Comparison of ENCODE assay signal across 15 cellular contexts in the genomic region with DNA sequence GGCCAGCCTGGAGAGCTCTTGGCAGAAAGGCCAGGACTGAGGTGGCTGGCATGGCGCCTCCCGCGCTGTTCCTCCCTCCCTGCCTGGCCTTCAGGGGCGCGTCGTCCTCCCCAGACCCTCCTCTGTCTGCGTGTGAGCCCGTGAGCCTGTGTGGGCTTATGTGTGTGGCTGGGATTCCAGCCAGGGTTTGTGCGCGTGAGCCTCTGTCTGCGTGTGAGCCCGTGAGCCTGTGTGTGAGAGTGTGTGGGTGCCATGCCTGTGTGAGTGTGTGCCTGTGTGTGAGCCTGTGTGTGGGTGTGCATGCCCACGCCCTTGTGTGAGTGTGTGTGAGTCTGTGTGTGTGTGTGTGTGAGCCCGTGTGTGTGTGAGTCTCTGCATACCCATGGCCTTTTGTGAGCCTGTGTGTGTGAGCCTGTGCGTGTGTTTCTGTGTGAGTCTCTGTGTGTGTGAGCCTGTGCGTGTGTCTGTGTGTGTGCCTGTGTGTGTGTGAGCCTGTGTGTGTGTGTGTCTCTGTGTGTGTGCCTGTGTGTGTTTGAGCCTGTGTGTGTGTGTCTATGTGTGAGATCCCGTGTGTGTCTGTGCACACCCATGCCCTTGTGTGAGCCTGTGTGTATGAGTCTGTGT. TPM values are rescaled to one million over a fixed set of nuclear protein-coding genes. Genes with fewer than 3 reads are reported as not detected.
DNase-seq lines count a peak whose midpoint lies in the region; ATAC-seq, FAIRE-seq and TF ChIP-seq lines count a peak whose summit lies in the region.
"Had no signal": no experiment of that assay in that cellular context is flagged by ENCODE, and none has a peak within 500 bp of the region (broad histone marks: within the 10 kb centered on the region; RNA-seq: fewer than 3 reads in every experiment).

No MANE protein-coding gene starts in this region.

- H3K4me3 ChIP-seq in HepG2 (replicated peaks in 1 of 3; ENCODE audit: insufficient read depth in 1 of 3, low read depth in 2 of 3, low read length in 3 of 3): no peak overlapping the region
- H3K4me3 ChIP-seq in testis: no peak overlapping the region
- H3K4me3 ChIP-seq in BE2C (ENCODE audit: low read depth, low read length): no peak overlapping the region

- H3K4me3 Mint-ChIP-seq in activated naive CD8-positive, alpha-beta T cell treated with anti-CD3 and anti-CD28 coated beads, Interleukin-2, amount 50 U/mL, for 24 hours: no peak overlapping the region
- H3K4me3 Mint-ChIP-seq: T-helper 2 cell treated with Interferon-gamma antibody and Interleukin-4, amounts not matched to agents 5 μg/mL and 100 μg/mL, for 36 hours had no signal

- DNase-seq in KBM-7 (peak; percentile 21), dermis blood vessel endothelial cell (peak; percentile 48), HepG2 (ENCODE audit: low spot score) (no peak), testis (peak; percentile 52), BE2C (no peak)
- DNase-seq in activated naive CD8-positive, alpha-beta T cell treated with anti-CD3 and anti-CD28 coated beads, Interleukin-2, amount 50 U/mL, for 24 hours: no peak
- DNase-seq: activated CD8-positive, alpha-beta memory T cell treated with anti-CD3 and anti-CD28 coated beads, Interleukin-2, amount 50 U/mL, for 4 hours; kidney; NCI-H1105 treated with DMSO at 0.1 percent for 48 hours; NK-92 treated with Interleukin-12 subunit alpha and Interleukin-12 subunit beta, amount 100 ng/mL, for 24 hours; occipital lobe had no signal

- peaks cover 4 to 7% of the 10 kb centered on the region in 2 experiments; a peak in 2 of 5 replicates for H3K36me3 ChIP-seq in HepG2 (replicated peaks in 1 of 2; ENCODE audit: control insufficient read depth in 1 of 2, insufficient read depth in 2 of 2, low read length in 2 of 2)
- H3K36me3 ChIP-seq in testis (ENCODE audit: low read depth, missing control alignments): no peaks in the 10 kb centered on the region
- H3K36me3 ChIP-seq in BE2C: no peaks in the 10 kb centered on the region

- 79% methylated on average over 8 of the region's 17 CpGs for WGBS in HepG2 (ENCODE audit: low lambda C conversion rate)
- WGBS in testis, 2 donors: 45 to 62% methylated on average over 14 to 17 of the region's 17 CpGs

- peaks cover 92% of the 10 kb centered on the region for H4K20me1 ChIP-seq in HepG2 (ENCODE audit: insufficient read depth, low read length)

- H3K4me1 Mint-ChIP-seq in activated naive CD8-positive, alpha-beta T cell treated with anti-CD3 and anti-CD28 coated beads, Interleukin-2, amount 50 U/mL, for 24 hours: peaks cover 10% of the 10 kb centered on the region

- H3K27me3 Mint-ChIP-seq in activated naive CD8-positive, alpha-beta T cell treated with anti-CD3 and anti-CD28 coated beads, Interleukin-2, amount 50 U/mL, for 24 hours: no peaks in the 10 kb centered on the region

- H3K9me3 Mint-ChIP-seq in activated naive CD8-positive, alpha-beta T cell treated with anti-CD3 and anti-CD28 coated beads, Interleukin-2, amount 50 U/mL, for 24 hours: no peaks in the 10 kb centered on the region
- H3K9me3 Mint-ChIP-seq: T-helper 2 cell treated with Interferon-gamma antibody and Interleukin-4, amounts not matched to agents 5 μg/mL and 100 μg/mL, for 36 hours had no signal

- H3K4me1 ChIP-seq in HepG2 (ENCODE audit: insufficient read depth, low read length) (peaks cover 57% of the 10 kb centered on the region), testis (peaks cover 86% of the 10 kb centered on the region), BE2C (peaks cover 14% of the 10 kb centered on the region)

- H3K9me3 ChIP-seq in HepG2 (ENCODE audit: low read length): no peaks in the 10 kb centered on the region
- H3K9me3 ChIP-seq in testis: no peaks in the 10 kb centered on the region
- H3K9me3 ChIP-seq in BE2C: no peaks in the 10 kb centered on the region

- no peak overlapping the region for H2AFZ ChIP-seq in HepG2 (ENCODE audit: low read length)

- H3K4me2 ChIP-seq in HepG2 (ENCODE audit: low read depth, low read length): no peak overlapping the region

- no peaks in the 10 kb centered on the region for H3K27me3 ChIP-seq in HepG2 (ENCODE audit: control insufficient read depth in 1 of 2, insufficient read depth in 2 of 2, low read length in 2 of 2)
- H3K27me3 ChIP-seq in testis: no peaks in the 10 kb centered on the region
- H3K27me3 ChIP-seq in BE2C: no peaks in the 10 kb centered on the region

- TF ChIP-seq POLR2A in HepG2 (IDR thresholded peaks at IDR 0.05; ENCODE audit: insufficient read depth in 1 of 2, low read depth in 2 of 2, low read length in 2 of 2) (no peak), testis (IDR thresholded peaks at IDR 0.05) (no peak)

- no peaks in the 10 kb centered on the region for H3K36me3 Mint-ChIP-seq in activated naive CD8-positive, alpha-beta T cell treated with anti-CD3 and anti-CD28 coated beads, Interleukin-2, amount 50 U/mL, for 24 hours (ENCODE audit: low read depth)

- H3K79me2 ChIP-seq in HepG2 (ENCODE audit: insufficient read depth, low read length): peaks cover 98% of the 10 kb centered on the region

- TF ChIP-seq CTCF in HepG2 (CRISPR knock-in tag; IDR thresholded peaks at IDR 0.05) (no peak), testis (IDR thresholded peaks at IDR 0.05) (no peak), BE2C (IDR thresholded peaks at IDR 0.05; ENCODE audit: low read depth, low read length) (no peak)

- no peak for ATAC-seq in HepG2
- no peak for ATAC-seq in activated naive CD8-positive, alpha-beta T cell treated with anti-CD3 and anti-CD28 coated beads, Interleukin-2, amount 50 U/mL, for 24 hours
- no peak for ATAC-seq in HG03378 (IDR thresholded peaks at IDR 0.05; ENCODE audit: unreplicated experiment)
- ATAC-seq in SK-N-SH treated with all-trans-retinoic acid at 6 μM for 48 hours: no peak; the same call in 2 of the 3 replicates
- ATAC-seq: esophagus mucosa had no signal

- in situ Hi-C loops in KBM-7 (cut with MboI; ENCODE audit: low pct_unique_long_range_greater_than_20kb, low sequenced_read_pairs): no loop called here
- in situ Hi-C loops in HepG2 (cut with HindIII; ENCODE audit: extremely low pct_ligation_motif_present, low pct_unique_long_range_greater_than_20kb): loop anchor here (10.0 kb wide), 1 partner anchor 274 kb away; a partner anchor contains a TSS

- no peak for FAIRE-seq in HepG2 (lab: Jason Lieb, UNC)
- FAIRE-seq: kidney had no signal

- POLR2A ChIA-PET in HepG2 (lab: Yijun Ruan, JAX): no interaction called here

- TF ChIP-seq EP300 in HepG2 (IDR thresholded peaks at IDR 0.05; ENCODE audit: low read depth in 2 of 2, low read length in 2 of 2): no peak
- no peak for TF ChIP-seq EP300 in HepG2 (CRISPR knock-in tag; IDR thresholded peaks at IDR 0.05; ENCODE audit: borderline replicate concordance)

- no TSS peak for BruUV-seq in HepG2 (replicated peaks; lab: Mats Ljungman, UMichigan)

- CTCF ChIA-PET in HepG2 (lab: Yijun Ruan, JAX; ENCODE audit: low intra/inter-chr PET ratio, low total read pairs): no interaction called here

- H3K27ac Mint-ChIP-seq in activated naive CD8-positive, alpha-beta T cell treated with anti-CD3 and anti-CD28 coated beads, Interleukin-2, amount 50 U/mL, for 24 hours: no peak overlapping the region
- H3K27ac Mint-ChIP-seq: T-helper 2 cell treated with Interferon-gamma antibody and Interleukin-4, amounts not matched to agents 5 μg/mL and 100 μg/mL, for 36 hours had no signal

- 0 out of 2 replicates have a peak overlapping the region, but pooled peaks have one; percentile 19 for H3K9ac ChIP-seq in HepG2 (ENCODE audit: insufficient read depth, low read depth, low read length)

- no peak for TF ChIP-seq RAD21 in HepG2 (CRISPR knock-in tag; IDR thresholded peaks at IDR 0.05)

- intact Hi-C loops in HepG2 (cut with micrococcal nuclease; ENCODE audit: unreplicated experiment) (no loop called here), testis (cut with DNase I; ENCODE audit: low total_unique reads) (no loop called here)

- H3K27ac ChIP-seq in HepG2 (ENCODE audit: extremely low read length, insufficient read depth, low read length) (peak overlapping the region; percentile 30), testis (peak overlapping the region; percentile 44 to 63)

TF ChIP-seq in HepG2, 621 proteins besides CTCF, POLR2A, EP300 and RAD21 (continues in another document):
- TF ChIP-seq ZNF101 (CRISPR knock-in tag; IDR thresholded peaks at IDR 0.05; ENCODE audit: borderline replicate concordance, low read depth): no peak
- TF ChIP-seq CENPT (CRISPR knock-in tag; IDR thresholded peaks at IDR 0.05; ENCODE audit: low read depth): 0 out of 2 replicates have a peak, but pooled peaks have one; percentile 59

RNA-seq across cellular contexts. Expression of a gene that starts 13.0 kb away (rescaled TPM):
- total RNA-seq in dermis blood vessel endothelial cell (23.3 and 31.7 TPM in 2 replicates), HepG2 (2016; rRNA removed; fragmentation: Illumina TruSeq; extraction: Trizol) (19.2 and 29.2 TPM in 2 replicates), testis (10 to 100 TPM; 47.3 to 61.0 TPM)
- 24.1 and 24.5 TPM in 2 replicates for total RNA-seq in HepG2 (2016; cell fraction: cytosol; rRNA removed; fragmentation: Illumina TruSeq; extraction: Trizol; ENCODE audit: low read depth)
- total RNA-seq in HepG2 (2016; cell fraction: insoluble cytoplasmic fraction; rRNA removed; fragmentation: Illumina TruSeq; extraction: Trizol): 16.2 and 29.2 TPM in 2 replicates
- total RNA-seq in HepG2 (2016; cell fraction: membrane; rRNA removed; fragmentation: Illumina TruSeq; extraction: Trizol): 50.6 and 51.0 TPM in 2 replicates
- 14.5 and 14.9 TPM in 2 replicates for total RNA-seq in HepG2 (2016; cell fraction: nucleus; rRNA removed; fragmentation: Illumina TruSeq; extraction: Trizol)
- polyA plus RNA-seq in HepG2 (2011; rRNA removed) (18.9 and 23.8 TPM in 2 replicates), testis (ENCODE audit: insufficient read depth, low read depth, low replicate concordance) (31.3 TPM)
- polyA plus RNA-seq in HepG2 (2011; cell fraction: cytosol; rRNA removed): 20.3 and 28.6 TPM in 2 replicates
- 25.5 and 28.6 TPM in 2 replicates for polyA plus RNA-seq in HepG2 (2011; cell fraction: nucleus; rRNA removed)
- 42.6 and 48.4 TPM in 2 replicates for polyA plus RNA-seq in HepG2 (2012)
- polyA plus RNA-seq in HepG2 (2016; cell fraction: cytosol; fragmentation: Illumina TruSeq; extraction: Trizol; ENCODE audit: low read depth): 68.3 and 74.3 TPM in 2 replicates
- 28.2 and 39.1 TPM in 2 replicates for polyA plus RNA-seq in HepG2 (2016; cell fraction: insoluble cytoplasmic fraction; fragmentation: Illumina TruSeq; extraction: Trizol; ENCODE audit: low read depth)
- 81.0 and 95.6 TPM in 2 replicates for polyA plus RNA-seq in HepG2 (2016; cell fraction: membrane; fragmentation: Illumina TruSeq; extraction: Trizol; ENCODE audit: low read depth)
- 27.8 and 30.7 TPM in 2 replicates for polyA plus RNA-seq in HepG2 (2016; cell fraction: nucleus; fragmentation: Illumina TruSeq; extraction: Trizol; ENCODE audit: insufficient read depth, low read depth)
- 26.4 and 69.1 TPM in 2 replicates for polyA minus RNA-seq in HepG2 (2011; rRNA and poly(A)+ RNA removed; ENCODE audit: low replicate concordance)
- 27.2 and 30.5 TPM in 2 replicates for polyA minus RNA-seq in HepG2 (2011; cell fraction: cytosol; rRNA and poly(A)+ RNA removed)
- polyA minus RNA-seq in HepG2 (2011; cell fraction: nucleus; rRNA and poly(A)+ RNA removed): 13.6 and 15.8 TPM in 2 replicates
- 47.3 TPM for polyA plus RNA-seq in BE2C (2012; ENCODE audit: insufficient read depth, insufficient read length, low read depth)

Comparison
In these comparisons a context has a peak if more than half of its experiments do, and no peak if none do; other contexts are left out.
1. DNase-seq: peak in KBM-7 (single experiment), dermis blood vessel endothelial cell (single experiment) and testis (single experiment); none in HepG2 (single experiment), activated naive CD8-positive, alpha-beta T cell treated with anti-CD3 and anti-CD28 coated beads, Interleukin-2, amount 50 U/mL, for 24 hours (single experiment) and BE2C (single experiment).